8 cellular contexts compared by ENCODE assay signal in the genomic region with DNA sequence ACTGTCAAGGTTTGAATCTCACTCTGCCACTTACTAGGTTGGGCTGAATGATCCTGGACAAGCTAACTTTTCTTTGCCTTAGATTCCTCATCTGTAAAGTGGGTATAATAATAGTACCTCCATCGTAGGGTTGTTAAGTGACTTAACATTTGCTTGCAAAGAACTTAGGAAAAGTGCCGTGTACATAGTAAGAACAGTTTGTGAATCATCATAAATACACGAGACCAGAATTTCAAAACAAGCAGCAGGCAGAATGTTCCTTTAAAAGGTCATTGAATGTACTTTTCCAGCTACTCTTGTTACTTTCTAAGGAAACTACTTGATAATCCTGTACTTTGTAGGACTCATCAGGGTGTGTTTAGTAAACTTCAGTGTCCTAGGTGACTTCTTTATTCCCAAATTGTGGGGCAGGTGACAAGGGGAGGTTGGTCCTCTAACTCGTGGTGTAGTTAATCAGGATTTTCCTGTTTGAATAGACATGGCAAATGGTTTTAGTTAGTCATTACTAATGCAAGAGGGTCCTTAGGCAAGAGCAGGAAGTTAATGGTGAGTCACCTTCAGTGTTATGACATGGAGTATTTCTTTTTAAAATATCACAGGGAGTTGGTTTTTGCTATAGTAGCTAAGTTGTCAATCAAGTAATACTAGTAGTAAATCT.
DNase-seq lines count a peak whose midpoint lies in the region; ATAC-seq and TF ChIP-seq lines count a peak whose summit lies in the region.

No MANE protein-coding gene starts in this region.

- no peak overlapping the region for H3K4me3 ChIP-seq in retinal pigment epithelial cell (ENCODE audit: low read length)

- TF ChIP-seq CTCF in retinal pigment epithelial cell (conservative IDR thresholded peaks at IDR 0.05; ENCODE audit: low read depth, low read length): no peak

- peak; percentile 86 for DNase-seq in EL
- peak; percentile 91 for DNase-seq in RKO (ENCODE audit: low spot score)
- peak; percentile 92 for DNase-seq in fibroblast of peridontal ligament (ENCODE audit: extremely low read depth)
- peak; percentile 87 for DNase-seq in retinal pigment epithelial cell (ENCODE audit: low read depth)
- DNase-seq in NCI-H446 treated with DMSO at 0.1 percent for 48 hours (lab: John Stamatoyannopoulos, UW): no peak
- DNase-seq in NCI-H1417 treated with DMSO at 0.1 percent for 48 hours (lab: John Stamatoyannopoulos, UW): no peak
- no peak for DNase-seq in activated T-cell treated with anti-CD3 and anti-CD28 coated beads, Interleukin-2, amount 50 U/mL, for 1 hour

- ATAC-seq in GM21723 (IDR thresholded peaks at IDR 0.05; ENCODE audit: unreplicated experiment): no peak

Comparison
In these comparisons a context has a peak if more than half of its experiments do, and no peak if none do; other contexts are left out.
1. DNase-seq: peak in EL (single experiment), RKO (single experiment), fibroblast of peridontal ligament (single experiment) and retinal pigment epithelial cell (single experiment); none in NCI-H446 treated with DMSO at 0.1 percent for 48 hours (single experiment), NCI-H1417 treated with DMSO at 0.1 percent for 48 hours (single experiment) and activated T-cell treated with anti-CD3 and anti-CD28 coated beads, Interleukin-2, amount 50 U/mL, for 1 hour (single experiment).